ENCODE assay signal across 1 cellular context in the genomic region with DNA sequence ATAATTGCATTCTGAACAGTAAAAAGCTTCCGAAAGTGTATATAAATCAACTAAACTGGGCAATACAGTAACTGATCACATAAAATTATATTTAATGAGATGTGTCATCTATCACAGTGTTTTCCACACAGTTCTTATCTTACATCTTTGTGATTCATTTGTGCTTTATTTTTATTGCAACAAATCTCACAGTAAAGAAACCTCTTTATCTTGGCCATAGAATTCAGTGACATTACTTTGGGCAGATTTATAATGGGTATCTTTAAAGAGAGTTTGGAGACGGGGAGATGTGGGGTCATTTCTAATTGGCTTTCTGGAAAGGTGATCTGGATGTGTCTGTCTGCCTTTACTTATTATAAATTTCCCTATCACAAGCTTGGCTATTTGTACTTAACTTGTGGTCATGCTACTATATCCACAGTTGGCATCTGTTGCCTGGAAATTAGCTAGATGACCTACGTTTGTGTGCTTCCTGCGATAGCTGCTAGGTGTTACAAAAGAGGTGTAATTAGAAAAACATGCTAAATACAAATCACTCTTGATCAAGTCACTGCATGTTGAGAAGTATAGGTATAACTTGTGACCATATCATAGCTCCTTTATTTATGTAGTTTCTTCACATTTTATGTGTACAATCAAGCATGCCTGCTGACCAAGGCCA.
TF ChIP-seq lines count a peak whose summit lies in the region.

No MANE protein-coding gene starts in this region.

TF ChIP-seq in GM12878, 131 proteins besides CTCF, POLR2A, EP300 and RAD21 (continued from another document):
- TF ChIP-seq ELK1 (IDR thresholded peaks at IDR 0.05; ENCODE audit: low read depth, low read length) (no peak), NR2F1 (conservative IDR thresholded peaks at IDR 0.05) (no peak), HCFC1 (IDR thresholded peaks at IDR 0.05; ENCODE audit: low read length) (no peak), PML (IDR thresholded peaks at IDR 0.05; ENCODE audit: low read length) (no peak), CHD1 (IDR thresholded peaks at IDR 0.05; ENCODE audit: low read depth, low read length) (no peak), BACH1 (IDR thresholded peaks at IDR 0.05; ENCODE audit: borderline replicate concordance) (no peak), USF1 (IDR thresholded peaks at IDR 0.05; ENCODE audit: borderline replicate concordance, extremely low read length, insufficient read depth, low read depth, low read length) (no peak), SMAD5 (IDR thresholded peaks at IDR 0.05; ENCODE audit: low read depth) (no peak), GABPA (IDR thresholded peaks at IDR 0.05; ENCODE audit: low read depth) (no peak), RAD51 (IDR thresholded peaks at IDR 0.05) (no peak)
